In the genomic region with DNA sequence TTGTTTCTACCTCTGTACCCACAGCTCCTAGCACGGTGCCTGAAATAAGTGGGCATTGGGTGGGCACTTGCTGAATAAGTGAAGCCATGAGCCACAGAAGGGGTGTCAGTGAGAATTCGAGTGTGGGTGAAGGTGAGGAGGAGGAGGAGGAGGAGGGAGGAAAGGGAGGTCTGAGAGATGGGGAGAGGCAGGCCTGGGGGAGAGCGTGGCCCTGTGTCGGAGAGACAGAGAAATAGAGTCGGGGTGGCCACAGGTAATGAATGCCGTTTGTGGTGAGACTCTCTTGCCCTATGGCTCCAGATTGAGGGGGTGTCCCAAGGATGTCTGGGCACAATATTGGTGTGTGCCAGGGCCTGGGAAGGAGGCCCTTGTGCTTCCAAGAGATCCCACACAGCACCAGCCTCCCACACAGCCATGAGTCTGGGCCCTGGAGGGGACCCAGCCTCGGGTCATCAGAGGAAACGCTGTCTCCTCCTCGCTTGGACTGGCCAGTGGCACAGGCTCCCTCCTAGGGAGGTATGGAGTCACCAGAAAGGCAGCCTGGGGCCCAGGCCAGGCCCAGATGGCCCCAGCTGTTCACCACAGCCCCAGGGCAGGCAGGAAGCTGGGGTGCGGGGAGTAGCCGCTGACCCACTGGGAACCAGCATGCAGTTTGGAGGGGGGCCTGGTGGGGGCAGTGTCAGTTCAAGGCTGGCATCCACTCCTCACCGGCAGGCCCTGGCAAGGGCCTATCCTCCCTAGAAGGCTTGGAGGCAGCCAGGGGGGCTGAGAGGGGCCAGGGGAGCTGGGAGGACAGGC, we compare ENCODE assay signal across 8 cellular contexts. TPM values are rescaled to one million over a fixed set of nuclear protein-coding genes. Genes with fewer than 3 reads are reported as not detected.
DNase-seq lines count a peak whose midpoint lies in the region; ATAC-seq and FAIRE-seq lines count a peak whose summit lies in the region.

No MANE protein-coding gene starts in this region.

- H3K4me1 Mint-ChIP-seq in activated T-cell treated with anti-CD3 and anti-CD28 coated beads, Interleukin-2, amount 50 U/mL, for 4 hours (ENCODE audit: low read depth), result peaks cover 56% of the 10 kb centered on the region

- no peak overlapping the region for H3K4me3 Mint-ChIP-seq in activated T-cell treated with anti-CD3 and anti-CD28 coated beads, Interleukin-2, amount 50 U/mL, for 4 hours

- no peaks in the 10 kb centered on the region for H3K27me3 Mint-ChIP-seq in activated T-cell treated with anti-CD3 and anti-CD28 coated beads, Interleukin-2, amount 50 U/mL, for 4 hours (ENCODE audit: low read depth)

- no peak for ATAC-seq in activated T-cell treated with anti-CD3 and anti-CD28 coated beads, Interleukin-2, amount 50 U/mL, for 4 hours
- ATAC-seq in left colon (peak; percentile 41), GM18517 (IDR thresholded peaks at IDR 0.05; ENCODE audit: unreplicated experiment) (no peak), HG03439 (IDR thresholded peaks at IDR 0.05; ENCODE audit: unreplicated experiment) (no peak)

- H3K9me3 Mint-ChIP-seq in activated T-cell treated with anti-CD3 and anti-CD28 coated beads, Interleukin-2, amount 50 U/mL, for 4 hours, result no peaks in the 10 kb centered on the region

- intact Hi-C loops in left colon (cut with DNase I, micrococcal nuclease), result no loop called here

- DNase-seq in COLO668 (lab: John Stamatoyannopoulos, UW; ENCODE audit: unreplicated experiment) (peak; percentile 39), HK-2 (ENCODE audit: unreplicated experiment) (peak; percentile 4), left colon (peak in 1 of 2 donors; percentile 50), RCC 7860 (ENCODE audit: low spot score) (no peak), putamen (ENCODE audit: low spot score) (no peak)
- DNase-seq in activated T-cell treated with anti-CD3 and anti-CD28 coated beads, Interleukin-2, amount 50 U/mL, for 4 hours, result peak; percentile 17

- no peak for FAIRE-seq in RCC 7860 (lab: Jason Lieb, UNC)

- H3K36me3 Mint-ChIP-seq in activated T-cell treated with anti-CD3 and anti-CD28 coated beads, Interleukin-2, amount 50 U/mL, for 4 hours (ENCODE audit: insufficient read depth), result peaks cover 1% of the 10 kb centered on the region

RNA-seq across cellular contexts. Expression of gene SDK2, which starts 49.0 kb away (rescaled TPM):
- under 1 TPM; 0.08 to 0.20 (median 0.08) TPM for total RNA-seq in activated T-cell treated with anti-CD3 and anti-CD28 coated beads, Interleukin-2, amount 50 U/mL, for 4 hours
- 1 to 10 TPM in 1 of 2 donors, under 1 TPM in 1; 0.82 to 1.8 TPM for total RNA-seq in left colon

Comparison
In these comparisons a context has a peak if more than half of its experiments do, and no peak if none do; other contexts are left out.
1. DNase-seq: peak in COLO668 (single experiment), HK-2 (single experiment) and activated T-cell treated with anti-CD3 and anti-CD28 coated beads, Interleukin-2, amount 50 U/mL, for 4 hours (single experiment); none in RCC 7860 (single experiment) and putamen (single experiment).